In the genomic region with DNA sequence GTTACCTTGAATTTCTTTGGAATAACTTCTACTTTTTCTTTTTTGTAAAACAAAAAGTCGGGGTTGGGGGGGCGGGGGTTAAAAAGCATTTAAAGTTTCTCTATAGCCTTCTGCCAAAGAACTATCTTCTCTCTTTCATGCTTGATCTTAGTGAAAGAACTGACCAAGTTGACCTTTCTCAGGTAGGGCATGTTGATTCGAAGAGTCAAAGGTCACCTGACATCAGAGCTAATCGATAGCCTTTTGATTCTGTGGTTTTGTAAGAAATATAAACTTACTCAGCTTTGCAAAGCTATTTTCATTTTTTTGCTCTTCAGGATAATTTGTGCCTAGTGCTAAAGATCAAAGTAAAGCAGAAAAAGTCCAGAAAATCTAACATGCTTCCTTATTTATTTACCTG, we compare ENCODE assay signal across 6 cellular contexts.
"Had no signal": no experiment of that assay in that cellular context is flagged by ENCODE, and none has a peak within 500 bp of the region (broad histone marks: within the 10 kb centered on the region; RNA-seq: fewer than 3 reads in every experiment).

No MANE protein-coding gene starts in this region.

- H3K4me1 Mint-ChIP-seq: IgD-negative memory B cell had no signal

- H3K4me3 ChIP-seq: K562 had no signal

- H3K4me3 Mint-ChIP-seq: IgD-negative memory B cell had no signal

- DNase-seq: IMR-90, KBM-7 had no signal

- H3K27ac ChIP-seq: HL-60 had no signal

- FAIRE-seq: HTR-8/SVneo, K562 had no signal

- H3K36me3 Mint-ChIP-seq: IgD-negative memory B cell had no signal

- H3K27ac Mint-ChIP-seq: IgD-negative memory B cell had no signal

- ATAC-seq: K562 had no signal
